Comparison of ENCODE assay signal across 21 cellular contexts in genomic region chr4:123114084-123114914, GRCh38.
DNase-seq lines count a peak whose midpoint lies in the region; ATAC-seq, FAIRE-seq and TF ChIP-seq lines count a peak whose summit lies in the region.
"Had no signal": no experiment of that assay in that cellular context is flagged by ENCODE, and none has a peak within 500 bp of the region (broad histone marks: within the 10 kb centered on the region; RNA-seq: fewer than 3 reads in every experiment).

No MANE protein-coding gene starts in this region.

- no peaks in the 10 kb centered on the region for H3K36me3 ChIP-seq in heart left ventricle
- H3K36me3 ChIP-seq in right atrium auricular region: no peaks in the 10 kb centered on the region
- no peaks in the 10 kb centered on the region for H3K36me3 ChIP-seq in RWPE2 (ENCODE audit: low read depth)
- peaks cover 0 to 1% of the 10 kb centered on the region in 2 experiments; a peak in 1 of 5 replicates for H3K36me3 ChIP-seq in HepG2 (replicated peaks in 1 of 2; ENCODE audit: control insufficient read depth in 1 of 2, insufficient read depth in 2 of 2, low read length in 2 of 2)
- no peaks in the 10 kb centered on the region for H3K36me3 ChIP-seq in upper lobe of right lung
- H3K36me3 ChIP-seq: SJSA1 had no signal

- peak in 1 of 5 donors; percentile 49 for DNase-seq in heart left ventricle
- DNase-seq in right atrium auricular region (ENCODE audit: low spot score): no peak
- DNase-seq in RWPE2 (ENCODE audit: low spot score): peak; percentile 31
- no peak for DNase-seq in HepG2 (ENCODE audit: low spot score)
- DNase-seq in upper lobe of right lung: no peak
- no peak for DNase-seq in NCI-H69 (lab: John Stamatoyannopoulos, UW)
- DNase-seq: CD4-positive, alpha-beta T cell; DND-41; HFFc6; KBM-7; MM.1S; NCI-H1092 treated with DMSO at 0.1 percent for 48 hours; NCI-H1436 treated with DMSO at 0.1 percent for 48 hours; NCI-H1930; NCI-H2227 treated with DMSO at 0.1 percent for 48 hours; NCI-H524; NCI-H82 had no signal

- peak in 1 of 4 donors; percentile 45 for ATAC-seq in heart left ventricle
- ATAC-seq in RWPE2 (ENCODE audit: low read depth): no peak
- ATAC-seq in HepG2: peak; percentile 42
- ATAC-seq in upper lobe of right lung: peak; percentile 22
- ATAC-seq in HG02610 (IDR thresholded peaks at IDR 0.05; ENCODE audit: unreplicated experiment): no peak
- ATAC-seq: GM12878, Panc1 had no signal

- TF ChIP-seq CTCF in heart left ventricle (IDR thresholded peaks at IDR 0.05): no peak
- no peak for TF ChIP-seq CTCF in right atrium auricular region (IDR thresholded peaks at IDR 0.05)
- no peak for TF ChIP-seq CTCF in RWPE2 (IDR thresholded peaks at IDR 0.05; ENCODE audit: poor library complexity, severe bottlenecking)
- no peak for TF ChIP-seq CTCF in HepG2 (CRISPR knock-in tag; IDR thresholded peaks at IDR 0.05)
- no peak for TF ChIP-seq CTCF in upper lobe of right lung (IDR thresholded peaks at IDR 0.05)

- peak overlapping the region in 8 of 12 donors; percentile 6 to 63 (median 34) for H3K27ac ChIP-seq in heart left ventricle
- H3K27ac ChIP-seq in right atrium auricular region: no peak overlapping the region
- no peak overlapping the region for H3K27ac ChIP-seq in RWPE2 (ENCODE audit: poor library complexity, severe bottlenecking)
- no peak overlapping the region for H3K27ac ChIP-seq in HepG2 (ENCODE audit: extremely low read length, insufficient read depth, low read length)
- no peak overlapping the region for H3K27ac ChIP-seq in upper lobe of right lung
- H3K27ac ChIP-seq: SJSA1 had no signal

- H2AFZ ChIP-seq in HepG2 (ENCODE audit: low read length): no peak overlapping the region

- in situ Hi-C loops in HepG2 (cut with HindIII; ENCODE audit: extremely low pct_ligation_motif_present, low pct_unique_long_range_greater_than_20kb): loop anchor here (10.0 kb wide), 1 partner anchor 551 kb away; no protein-coding TSS in a partner anchor

- no peaks in the 10 kb centered on the region for H3K9me3 ChIP-seq in heart left ventricle
- no peaks in the 10 kb centered on the region for H3K9me3 ChIP-seq in right atrium auricular region
- no peaks in the 10 kb centered on the region for H3K9me3 ChIP-seq in RWPE2 (ENCODE audit: severe bottlenecking)
- H3K9me3 ChIP-seq in HepG2 (ENCODE audit: low read length): no peaks in the 10 kb centered on the region
- no peaks in the 10 kb centered on the region for H3K9me3 ChIP-seq in upper lobe of right lung
- H3K9me3 ChIP-seq: SJSA1 had no signal

- TF ChIP-seq POLR2A in heart left ventricle (IDR thresholded peaks at IDR 0.05): no peak
- TF ChIP-seq POLR2A in HepG2 (IDR thresholded peaks at IDR 0.05; ENCODE audit: insufficient read depth in 1 of 2, low read depth in 2 of 2, low read length in 2 of 2): no peak

- H4K20me1 ChIP-seq in HepG2 (ENCODE audit: insufficient read depth, low read length): no peaks in the 10 kb centered on the region

- FAIRE-seq in HepG2 (lab: Jason Lieb, UNC): no peak
- FAIRE-seq: GM12878 had no signal

- H3K79me2 ChIP-seq in HepG2 (ENCODE audit: insufficient read depth, low read length): no peaks in the 10 kb centered on the region

- no peak for TF ChIP-seq RAD21 in HepG2 (CRISPR knock-in tag; IDR thresholded peaks at IDR 0.05)

- H3K27me3 ChIP-seq in heart left ventricle (no peaks in the 10 kb centered on the region), right atrium auricular region (no peaks in the 10 kb centered on the region), RWPE2 (ENCODE audit: insufficient read depth, poor library complexity, severe bottlenecking) (no peaks in the 10 kb centered on the region), HepG2 (ENCODE audit: control insufficient read depth in 1 of 2, insufficient read depth in 2 of 2, low read length in 2 of 2) (no peaks in the 10 kb centered on the region; a peak in 1 of 5 replicates), upper lobe of right lung (no peaks in the 10 kb centered on the region)
- H3K27me3 ChIP-seq: SJSA1 had no signal

- 94 to 99% (median 96%) methylated on average over 3 to 9 of the region's 9 CpGs for WGBS in heart left ventricle, 4 donors
- WGBS in HepG2 (ENCODE audit: low lambda C conversion rate): 100% methylated on average over 2 of the region's 9 CpGs

- peaks cover 0 to 18% (median 4%) of the 10 kb centered on the region in 12 donors for H3K4me1 ChIP-seq in heart left ventricle
- no peaks in the 10 kb centered on the region for H3K4me1 ChIP-seq in right atrium auricular region
- H3K4me1 ChIP-seq in RWPE2 (ENCODE audit: insufficient read depth, poor library complexity, severe bottlenecking): peaks cover 12% of the 10 kb centered on the region
- H3K4me1 ChIP-seq in HepG2 (ENCODE audit: insufficient read depth, low read length): peaks cover 6% of the 10 kb centered on the region; the same call in 1 of the 2 replicates
- no peaks in the 10 kb centered on the region for H3K4me1 ChIP-seq in upper lobe of right lung

- intact Hi-C loops in heart left ventricle (cut with DNase I): loop anchor here in 4 of 10 donors (5.0 to 10.0 kb wide), 4 partner anchors 278 to 1003 kb away; partner anchors contain the start of gene SPRY1 (in 1 of the 4)
- intact Hi-C loops in HepG2 (cut with micrococcal nuclease; ENCODE audit: unreplicated experiment): no loop called here
- intact Hi-C loops in upper lobe of right lung (cut with DNase I): no loop called here

- no peak overlapping the region for H3K9ac ChIP-seq in HepG2 (ENCODE audit: insufficient read depth, low read depth, low read length)

- CTCF ChIA-PET in HepG2 (lab: Yijun Ruan, JAX; ENCODE audit: low intra/inter-chr PET ratio, low total read pairs): no interaction called here

- POLR2A ChIA-PET in HepG2 (lab: Yijun Ruan, JAX): no interaction called here

- H3K4me3 ChIP-seq in heart left ventricle (no peak overlapping the region), right atrium auricular region (no peak overlapping the region), RWPE2 (ENCODE audit: severe bottlenecking) (no peak overlapping the region), HepG2 (replicated peaks in 1 of 3; ENCODE audit: insufficient read depth in 1 of 3, low read depth in 2 of 3, low read length in 3 of 3) (no peak overlapping the region), upper lobe of right lung (no peak overlapping the region)
- H3K4me3 ChIP-seq: GM12878, SJSA1 had no signal

- H3K4me2 ChIP-seq in HepG2 (ENCODE audit: low read depth, low read length): no peak overlapping the region

- TF ChIP-seq EP300 in HepG2 (IDR thresholded peaks at IDR 0.05; ENCODE audit: low read depth in 2 of 2, low read length in 2 of 2) (no peak), HepG2 (CRISPR knock-in tag; IDR thresholded peaks at IDR 0.05; ENCODE audit: borderline replicate concordance) (no peak)

- no TSS peak for BruUV-seq in HepG2 (replicated peaks; lab: Mats Ljungman, UMichigan)

TF ChIP-seq in HepG2, 621 proteins besides CTCF, POLR2A, EP300 and RAD21 (continues in another document):
- TF ChIP-seq ARID3A (IDR thresholded peaks at IDR 0.05; ENCODE audit: low read depth, low read length): no peak
- TF ChIP-seq ZNF331 (CRISPR knock-in tag; IDR thresholded peaks at IDR 0.05): no peak
- TF ChIP-seq EHMT2 (IDR thresholded peaks at IDR 0.05; ENCODE audit: borderline replicate concordance, low read depth, low read length): no peak
- no peak for TF ChIP-seq BCLAF1 (IDR thresholded peaks at IDR 0.05)
- no peak for TF ChIP-seq SMC3 (IDR thresholded peaks at IDR 0.05; ENCODE audit: low read length)
- TF ChIP-seq ZNF251 (CRISPR knock-in tag; IDR thresholded peaks at IDR 0.05): no peak
- TF ChIP-seq ZNF619 (CRISPR knock-in tag; IDR thresholded peaks at IDR 0.05): no peak
- TF ChIP-seq SRSF1 (optimal IDR thresholded peaks at IDR 0.05; ENCODE audit: low read depth, low read length): no peak

Comparison
In these comparisons a context has a peak if more than half of its experiments do, and no peak if none do; other contexts are left out.
1. H3K27ac ChIP-seq: peak in heart left ventricle (8 of 12); none in right atrium auricular region (0 of 2), RWPE2 (single experiment), HepG2 (single experiment) and upper lobe of right lung (single experiment).
2. ATAC-seq: peak in HepG2 (single experiment) and upper lobe of right lung (single experiment); none in RWPE2 (single experiment) and HG02610 (single experiment).